In the genomic region with DNA sequence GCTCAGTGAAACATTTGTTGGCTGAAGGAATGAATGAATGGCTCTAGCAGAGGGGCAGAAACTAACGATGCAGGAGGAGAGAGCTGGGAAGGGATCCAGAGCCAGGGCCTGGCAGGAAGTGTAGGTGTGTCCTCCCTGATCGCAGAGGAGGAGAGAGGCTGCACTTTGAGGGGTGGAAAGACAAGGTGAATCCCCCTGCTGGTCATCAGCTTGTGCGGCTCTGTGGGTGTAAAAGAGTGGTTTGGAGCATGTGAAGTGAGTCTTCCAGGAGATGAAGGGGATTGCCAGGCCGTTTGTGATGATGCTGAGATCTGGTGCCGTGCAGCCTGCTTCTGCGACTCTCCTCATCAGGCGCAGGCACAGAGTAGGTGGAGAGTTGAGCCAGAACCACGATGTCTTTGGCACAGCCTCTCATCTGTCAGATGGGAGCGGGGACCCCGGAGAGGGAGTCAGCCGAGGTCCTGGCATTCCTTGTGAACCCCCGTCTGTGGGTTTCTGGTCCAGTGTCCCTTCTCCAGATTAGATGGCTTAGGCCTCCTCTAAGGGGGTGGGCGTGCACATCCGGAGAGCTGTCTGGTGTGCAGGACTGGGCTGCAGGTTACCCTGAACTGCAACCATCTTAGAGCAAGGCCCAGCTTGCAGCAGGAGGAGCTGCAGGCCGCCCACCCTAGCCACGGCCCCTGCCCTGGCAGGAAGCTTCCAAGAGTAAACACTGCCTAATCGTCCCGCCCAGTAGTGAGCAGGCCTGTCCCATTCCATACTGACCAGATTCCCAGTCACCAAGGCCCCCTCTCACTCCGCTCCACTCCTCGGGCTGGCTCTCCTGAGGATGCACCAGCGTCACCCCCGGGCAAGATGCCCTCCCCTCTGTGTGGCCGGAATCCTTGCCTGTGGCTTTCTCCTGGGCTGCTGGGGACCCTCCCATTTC, we compare ENCODE assay signal across 8 cellular contexts. TPM values are rescaled to one million over a fixed set of nuclear protein-coding genes. Genes with fewer than 3 reads are reported as not detected.
DNase-seq lines count a peak whose midpoint lies in the region; ATAC-seq and TF ChIP-seq lines count a peak whose summit lies in the region.

Gene ADAMTS13 (plus strand): TSS at position 753 of the 928 bp plus-strand sequence. CDS start 77 bp downstream, at position 830.

- H3K4me1 ChIP-seq in SK-N-SH (ENCODE audit: control insufficient read depth in 1 of 2, insufficient read depth in 2 of 2, low read depth in 1 of 2, low read length in 1 of 2), result peaks cover 0 to 5% of the 10 kb centered on the region in 2 experiments; a peak in 1 of 4 replicates
- H3K4me1 ChIP-seq in ascending aorta, result peaks cover 0 to 12% of the 10 kb centered on the region in 2 donors

- H3K4me3 ChIP-seq in SK-N-SH (ENCODE audit: low read depth in 2 of 2, low read length in 1 of 2) (no peak within 1 kb of the TSS), ascending aorta (no peak within 1 kb of the TSS)

- no peaks in the 10 kb centered on the region for H3K9me2 ChIP-seq in SK-N-SH

- 82% methylated on average over 14 of the region's 23 CpGs for WGBS in SK-N-SH (ENCODE audit: low lambda C conversion rate)

- TF ChIP-seq EP300 in SK-N-SH (IDR thresholded peaks at IDR 0.05; ENCODE audit: borderline replicate concordance in 1 of 2, low read depth in 1 of 2, low read length in 1 of 2), result no peak

- H3K4me2 ChIP-seq in SK-N-SH, result no peak within 1 kb of the TSS

- H3K9me3 ChIP-seq in SK-N-SH, result no peaks in the 10 kb centered on the region
- H3K9me3 ChIP-seq in ascending aorta, result no peaks in the 10 kb centered on the region

- TF ChIP-seq RAD21 in SK-N-SH (IDR thresholded peaks at IDR 0.05; ENCODE audit: low read length), result no peak

- no peak within 1 kb of the TSS for H2AFZ ChIP-seq in SK-N-SH (ENCODE audit: low read depth)

- H3F3A ChIP-seq in SK-N-SH (replicated peaks; ENCODE audit: insufficient read depth), result no peaks in the 10 kb centered on the region

- ATAC-seq in SK-N-SH treated with all-trans-retinoic acid at 6 μM for 48 hours (no peak), GM21723 (IDR thresholded peaks at IDR 0.05; ENCODE audit: unreplicated experiment) (no peak), GM19328 (IDR thresholded peaks at IDR 0.05; ENCODE audit: unreplicated experiment) (no peak)

- H3K27ac ChIP-seq in SK-N-SH (ENCODE audit: low read depth in 2 of 2, low read length in 1 of 2) (no peak within 1 kb of the TSS), ascending aorta (no peak within 1 kb of the TSS)

- intact Hi-C loops in ascending aorta (cut with DNase I), result no loop called here

- no peak within 1 kb of the TSS for H3K9ac ChIP-seq in SK-N-SH

- H3K27me3 ChIP-seq in SK-N-SH (ENCODE audit: insufficient read depth), result no peaks in the 10 kb centered on the region
- H3K27me3 ChIP-seq in ascending aorta, result no peaks in the 10 kb centered on the region

- POLR2A ChIA-PET in SK-N-SH (lab: Yijun Ruan, JAX), result no interaction called here

- no peaks in the 10 kb centered on the region for H4K20me1 ChIP-seq in SK-N-SH (ENCODE audit: insufficient read depth)

- peaks cover 9% of the 10 kb centered on the region for H3K79me2 ChIP-seq in SK-N-SH (ENCODE audit: insufficient read depth)

- TF ChIP-seq CTCF in SK-N-SH (IDR thresholded peaks at IDR 0.05) (no peak; the same call in 1 of the 2 replicates), ascending aorta (IDR thresholded peaks at IDR 0.05) (no peak)

- H3K36me3 ChIP-seq in SK-N-SH (replicated peaks in 1 of 2; ENCODE audit: control insufficient read depth in 1 of 2, insufficient read depth in 2 of 2, low read length in 1 of 2) (no peaks in the 10 kb centered on the region), ascending aorta (no peaks in the 10 kb centered on the region)

- DNase-seq in SK-N-SH (no peak), NAMALWA (ENCODE audit: low spot score) (peak; percentile 61), dermis blood vessel endothelial cell (peak; percentile 13), ascending aorta (ENCODE audit: low spot score in 2 of 2) (no peak)
- DNase-seq in stimulated activated CD8-positive, alpha-beta memory T cell treated with anti-CD3 and anti-CD28 coated beads, Interleukin-15, amount 100 ng/mL, for 48 hours (ENCODE audit: low read depth in 2 of 2), result peak; percentile 57 to 62

- CTCF ChIA-PET in SK-N-SH (lab: Yijun Ruan, JAX), result no interaction called here

TF ChIP-seq in SK-N-SH, 30 proteins besides CTCF, POLR2A, EP300 and RAD21 (continues in another document):
- TF ChIP-seq, protein P1, sequence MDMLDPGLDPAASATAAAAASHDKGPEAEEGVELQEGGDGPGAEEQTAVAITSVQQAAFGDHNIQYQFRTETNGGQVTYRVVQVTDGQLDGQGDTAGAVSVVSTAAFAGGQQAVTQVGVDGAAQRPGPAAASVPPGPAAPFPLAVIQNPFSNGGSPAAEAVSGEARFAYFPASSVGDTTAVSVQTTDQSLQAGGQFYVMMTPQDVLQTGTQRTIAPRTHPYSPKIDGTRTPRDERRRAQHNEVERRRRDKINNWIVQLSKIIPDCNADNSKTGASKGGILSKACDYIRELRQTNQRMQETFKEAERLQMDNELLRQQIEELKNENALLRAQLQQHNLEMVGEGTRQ (IDR thresholded peaks at IDR 0.05; ENCODE audit: borderline replicate concordance, low read depth, low read length), result no peak
- TF ChIP-seq FOSL2 (IDR thresholded peaks at IDR 0.05; ENCODE audit: borderline replicate concordance, low read depth) (no peak), POLR2AphosphoS5 (IDR thresholded peaks at IDR 0.05; ENCODE audit: low read depth, low read length) (no peak), TCF12 (IDR thresholded peaks at IDR 0.05) (no peak), EZH2phosphoT487 (IDR thresholded peaks at IDR 0.05; ENCODE audit: borderline replicate concordance, low read depth) (no peak), RFX5 (IDR thresholded peaks at IDR 0.05; ENCODE audit: low read length) (no peak), MEF2A (IDR thresholded peaks at IDR 0.05; ENCODE audit: borderline replicate concordance, low read depth) (no peak), GATA2 (CRISPR knock-in tag; IDR thresholded peaks at IDR 0.05) (no peak), ELF1 (IDR thresholded peaks at IDR 0.05) (no peak), JUND (IDR thresholded peaks at IDR 0.05) (no peak), SMC3 (IDR thresholded peaks at IDR 0.05; ENCODE audit: low read depth, low read length) (no peak), SIN3A (IDR thresholded peaks at IDR 0.05; ENCODE audit: borderline replicate concordance, low read depth, low read length) (no peak)
- TF ChIP-seq, protein P2, sequence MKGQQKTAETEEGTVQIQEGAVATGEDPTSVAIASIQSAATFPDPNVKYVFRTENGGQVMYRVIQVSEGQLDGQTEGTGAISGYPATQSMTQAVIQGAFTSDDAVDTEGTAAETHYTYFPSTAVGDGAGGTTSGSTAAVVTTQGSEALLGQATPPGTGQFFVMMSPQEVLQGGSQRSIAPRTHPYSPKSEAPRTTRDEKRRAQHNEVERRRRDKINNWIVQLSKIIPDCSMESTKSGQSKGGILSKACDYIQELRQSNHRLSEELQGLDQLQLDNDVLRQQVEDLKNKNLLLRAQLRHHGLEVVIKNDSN (IDR thresholded peaks at IDR 0.05; ENCODE audit: borderline replicate concordance, low read depth), result no peak

TF ChIP-seq in SK-N-SH treated with all-trans-retinoic acid at 6 μM for 48 hours, 23 proteins besides CTCF, POLR2A, EP300 and RAD21 (continues in another document):
- TF ChIP-seq ZNF565 (CRISPR knock-in tag; conservative IDR thresholded peaks at IDR 0.05; ENCODE audit: low read depth) (no peak), ISL1 (CRISPR knock-in tag; IDR thresholded peaks at IDR 0.05) (no peak), ZC3H10 (CRISPR knock-in tag; IDR thresholded peaks at IDR 0.05) (no peak), PPARA (CRISPR knock-in tag; IDR thresholded peaks at IDR 0.05; ENCODE audit: borderline replicate concordance) (no peak), TSHZ2 (CRISPR knock-in tag; IDR thresholded peaks at IDR 0.05) (no peak)
- TF ChIP-seq, protein P3, sequence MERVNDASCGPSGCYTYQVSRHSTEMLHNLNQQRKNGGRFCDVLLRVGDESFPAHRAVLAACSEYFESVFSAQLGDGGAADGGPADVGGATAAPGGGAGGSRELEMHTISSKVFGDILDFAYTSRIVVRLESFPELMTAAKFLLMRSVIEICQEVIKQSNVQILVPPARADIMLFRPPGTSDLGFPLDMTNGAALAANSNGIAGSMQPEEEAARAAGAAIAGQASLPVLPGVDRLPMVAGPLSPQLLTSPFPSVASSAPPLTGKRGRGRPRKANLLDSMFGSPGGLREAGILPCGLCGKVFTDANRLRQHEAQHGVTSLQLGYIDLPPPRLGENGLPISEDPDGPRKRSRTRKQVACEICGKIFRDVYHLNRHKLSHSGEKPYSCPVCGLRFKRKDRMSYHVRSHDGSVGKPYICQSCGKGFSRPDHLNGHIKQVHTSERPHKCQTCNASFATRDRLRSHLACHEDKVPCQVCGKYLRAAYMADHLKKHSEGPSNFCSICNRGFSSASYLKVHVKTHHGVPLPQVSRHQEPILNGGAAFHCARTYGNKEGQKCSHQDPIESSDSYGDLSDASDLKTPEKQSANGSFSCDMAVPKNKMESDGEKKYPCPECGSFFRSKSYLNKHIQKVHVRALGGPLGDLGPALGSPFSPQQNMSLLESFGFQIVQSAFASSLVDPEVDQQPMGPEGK (CRISPR knock-in tag; IDR thresholded peaks at IDR 0.05; ENCODE audit: borderline replicate concordance), result no peak

RNA-seq across cellular contexts. Expression of gene ADAMTS13, which starts in this region (rescaled TPM):
- 10.6 and 12.3 TPM in 2 replicates for polyA plus RNA-seq in SK-N-SH (2012; rRNA removed)
- polyA plus RNA-seq in SK-N-SH (2012; cell fraction: cytosol; rRNA removed), result 3.3 and 5.1 TPM in 2 replicates
- polyA plus RNA-seq in SK-N-SH (2012; cell fraction: nucleus; rRNA removed), result 69.2 and 70.7 TPM in 2 replicates
- 0.84 and 1.0 TPM in 2 replicates for total RNA-seq in dermis blood vessel endothelial cell
- total RNA-seq in ascending aorta, result 3.5 TPM

Comparison
In these comparisons a context has a peak if more than half of its experiments do, and no peak if none do; other contexts are left out.
1. DNase-seq: peak in NAMALWA (single experiment), dermis blood vessel endothelial cell (single experiment) and stimulated activated CD8-positive, alpha-beta memory T cell treated with anti-CD3 and anti-CD28 coated beads, Interleukin-15, amount 100 ng/mL, for 48 hours (2 of 2); none in SK-N-SH (single experiment) and ascending aorta (0 of 2).